Comparison of ENCODE assay signal across 1 cellular context in the genomic region with DNA sequence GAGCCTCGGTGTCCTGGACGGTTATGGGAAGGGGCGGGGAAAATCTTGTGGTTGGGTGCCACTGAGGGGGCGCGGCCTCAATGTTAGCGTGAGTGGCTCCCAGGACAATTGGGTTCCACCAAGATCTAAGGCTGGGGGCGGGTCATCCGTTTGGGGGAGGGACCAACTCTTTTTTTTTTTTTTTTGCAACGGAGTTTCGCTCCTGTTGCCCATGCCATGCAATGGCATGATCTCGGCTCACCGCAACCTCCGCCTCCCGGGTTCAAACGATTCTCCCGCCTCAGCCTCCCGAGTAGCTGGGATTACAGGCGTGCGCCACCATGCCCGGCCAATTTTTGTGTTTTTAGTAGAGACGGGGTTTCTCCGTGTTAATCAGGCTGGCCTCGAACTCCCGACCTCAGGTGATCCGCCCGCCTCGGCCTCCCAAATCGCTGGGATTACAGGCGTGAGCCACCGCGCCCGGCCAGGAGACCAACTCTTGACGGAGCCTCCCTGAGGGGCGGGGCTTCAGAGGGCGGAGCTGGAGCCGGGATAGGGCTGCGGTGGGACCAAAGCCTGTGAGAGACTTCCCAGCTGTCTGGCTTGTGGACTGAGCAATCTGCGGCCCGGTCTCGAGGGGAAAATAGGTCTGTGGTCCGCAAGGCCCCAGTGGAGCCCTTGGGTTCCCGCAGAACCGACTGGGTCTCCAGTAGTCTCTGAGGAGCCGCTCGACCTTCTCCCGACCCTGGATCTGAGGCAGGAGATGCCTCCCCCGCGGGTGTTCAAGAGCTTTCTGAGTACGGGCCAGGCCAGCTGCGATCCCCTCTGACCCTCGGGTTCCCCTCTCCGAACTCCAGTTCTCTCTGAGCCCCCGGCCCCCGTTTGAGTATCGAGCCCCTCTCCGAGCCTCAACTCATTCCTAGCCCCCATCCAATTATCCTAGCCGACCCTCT.
TF ChIP-seq lines count a peak whose summit lies in the region.

No MANE protein-coding gene starts in this region.

TF ChIP-seq in HepG2, 621 proteins besides CTCF, POLR2A, EP300 and RAD21 (continued from another document and continues in another):
- TF ChIP-seq, protein P1, sequence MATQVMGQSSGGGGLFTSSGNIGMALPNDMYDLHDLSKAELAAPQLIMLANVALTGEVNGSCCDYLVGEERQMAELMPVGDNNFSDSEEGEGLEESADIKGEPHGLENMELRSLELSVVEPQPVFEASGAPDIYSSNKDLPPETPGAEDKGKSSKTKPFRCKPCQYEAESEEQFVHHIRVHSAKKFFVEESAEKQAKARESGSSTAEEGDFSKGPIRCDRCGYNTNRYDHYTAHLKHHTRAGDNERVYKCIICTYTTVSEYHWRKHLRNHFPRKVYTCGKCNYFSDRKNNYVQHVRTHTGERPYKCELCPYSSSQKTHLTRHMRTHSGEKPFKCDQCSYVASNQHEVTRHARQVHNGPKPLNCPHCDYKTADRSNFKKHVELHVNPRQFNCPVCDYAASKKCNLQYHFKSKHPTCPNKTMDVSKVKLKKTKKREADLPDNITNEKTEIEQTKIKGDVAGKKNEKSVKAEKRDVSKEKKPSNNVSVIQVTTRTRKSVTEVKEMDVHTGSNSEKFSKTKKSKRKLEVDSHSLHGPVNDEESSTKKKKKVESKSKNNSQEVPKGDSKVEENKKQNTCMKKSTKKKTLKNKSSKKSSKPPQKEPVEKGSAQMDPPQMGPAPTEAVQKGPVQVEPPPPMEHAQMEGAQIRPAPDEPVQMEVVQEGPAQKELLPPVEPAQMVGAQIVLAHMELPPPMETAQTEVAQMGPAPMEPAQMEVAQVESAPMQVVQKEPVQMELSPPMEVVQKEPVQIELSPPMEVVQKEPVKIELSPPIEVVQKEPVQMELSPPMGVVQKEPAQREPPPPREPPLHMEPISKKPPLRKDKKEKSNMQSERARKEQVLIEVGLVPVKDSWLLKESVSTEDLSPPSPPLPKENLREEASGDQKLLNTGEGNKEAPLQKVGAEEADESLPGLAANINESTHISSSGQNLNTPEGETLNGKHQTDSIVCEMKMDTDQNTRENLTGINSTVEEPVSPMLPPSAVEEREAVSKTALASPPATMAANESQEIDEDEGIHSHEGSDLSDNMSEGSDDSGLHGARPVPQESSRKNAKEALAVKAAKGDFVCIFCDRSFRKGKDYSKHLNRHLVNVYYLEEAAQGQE (IDR thresholded peaks at IDR 0.05; ENCODE audit: borderline replicate concordance in 1 of 2, low read depth in 1 of 2, low read length in 2 of 2) = peak in 1 of 2 experiments; percentile 56; a peak in 2 of 4 replicates
- no peak for TF ChIP-seq U2AF1 (optimal IDR thresholded peaks at IDR 0.05; ENCODE audit: low read depth, low read length)
- peak; percentile 21; the same call in 1 of the 2 replicates for TF ChIP-seq BRD4 (CRISPR knock-in tag; IDR thresholded peaks at IDR 0.05)
- peak; percentile 74; the same call in 1 of the 2 replicates for TF ChIP-seq KDM3A (CRISPR knock-in tag; IDR thresholded peaks at IDR 0.05; ENCODE audit: low read depth)
- TF ChIP-seq SMARCC2 (IDR thresholded peaks at IDR 0.05) = no peak
- TF ChIP-seq CC2D1A (CRISPR knock-in tag; IDR thresholded peaks at IDR 0.05) = no peak
- no peak for TF ChIP-seq ZNF75D (CRISPR knock-in tag; IDR thresholded peaks at IDR 0.05; ENCODE audit: borderline replicate concordance)
- TF ChIP-seq, protein P2, sequence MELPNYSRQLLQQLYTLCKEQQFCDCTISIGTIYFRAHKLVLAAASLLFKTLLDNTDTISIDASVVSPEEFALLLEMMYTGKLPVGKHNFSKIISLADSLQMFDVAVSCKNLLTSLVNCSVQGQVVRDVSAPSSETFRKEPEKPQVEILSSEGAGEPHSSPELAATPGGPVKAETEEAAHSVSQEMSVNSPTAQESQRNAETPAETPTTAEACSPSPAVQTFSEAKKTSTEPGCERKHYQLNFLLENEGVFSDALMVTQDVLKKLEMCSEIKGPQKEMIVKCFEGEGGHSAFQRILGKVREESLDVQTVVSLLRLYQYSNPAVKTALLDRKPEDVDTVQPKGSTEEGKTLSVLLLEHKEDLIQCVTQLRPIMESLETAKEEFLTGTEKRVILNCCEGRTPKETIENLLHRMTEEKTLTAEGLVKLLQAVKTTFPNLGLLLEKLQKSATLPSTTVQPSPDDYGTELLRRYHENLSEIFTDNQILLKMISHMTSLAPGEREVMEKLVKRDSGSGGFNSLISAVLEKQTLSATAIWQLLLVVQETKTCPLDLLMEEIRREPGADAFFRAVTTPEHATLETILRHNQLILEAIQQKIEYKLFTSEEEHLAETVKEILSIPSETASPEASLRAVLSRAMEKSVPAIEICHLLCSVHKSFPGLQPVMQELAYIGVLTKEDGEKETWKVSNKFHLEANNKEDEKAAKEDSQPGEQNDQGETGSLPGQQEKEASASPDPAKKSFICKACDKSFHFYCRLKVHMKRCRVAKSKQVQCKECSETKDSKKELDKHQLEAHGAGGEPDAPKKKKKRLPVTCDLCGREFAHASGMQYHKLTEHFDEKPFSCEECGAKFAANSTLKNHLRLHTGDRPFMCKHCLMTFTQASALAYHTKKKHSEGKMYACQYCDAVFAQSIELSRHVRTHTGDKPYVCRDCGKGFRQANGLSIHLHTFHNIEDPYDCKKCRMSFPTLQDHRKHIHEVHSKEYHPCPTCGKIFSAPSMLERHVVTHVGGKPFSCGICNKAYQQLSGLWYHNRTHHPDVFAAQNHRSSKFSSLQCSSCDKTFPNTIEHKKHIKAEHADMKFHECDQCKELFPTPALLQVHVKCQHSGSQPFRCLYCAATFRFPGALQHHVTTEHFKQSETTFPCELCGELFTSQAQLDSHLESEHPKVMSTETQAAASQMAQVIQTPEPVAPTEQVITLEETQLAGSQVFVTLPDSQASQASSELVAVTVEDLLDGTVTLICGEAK (IDR thresholded peaks at IDR 0.05) = no peak
- TF ChIP-seq, protein P2 (CRISPR knock-in tag; IDR thresholded peaks at IDR 0.05) = no peak; the same call in 1 of the 2 replicates
- TF ChIP-seq, protein P3, sequence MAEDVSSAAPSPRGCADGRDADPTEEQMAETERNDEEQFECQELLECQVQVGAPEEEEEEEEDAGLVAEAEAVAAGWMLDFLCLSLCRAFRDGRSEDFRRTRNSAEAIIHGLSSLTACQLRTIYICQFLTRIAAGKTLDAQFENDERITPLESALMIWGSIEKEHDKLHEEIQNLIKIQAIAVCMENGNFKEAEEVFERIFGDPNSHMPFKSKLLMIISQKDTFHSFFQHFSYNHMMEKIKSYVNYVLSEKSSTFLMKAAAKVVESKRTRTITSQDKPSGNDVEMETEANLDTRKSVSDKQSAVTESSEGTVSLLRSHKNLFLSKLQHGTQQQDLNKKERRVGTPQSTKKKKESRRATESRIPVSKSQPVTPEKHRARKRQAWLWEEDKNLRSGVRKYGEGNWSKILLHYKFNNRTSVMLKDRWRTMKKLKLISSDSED (CRISPR knock-in tag; IDR thresholded peaks at IDR 0.05) = 0 out of 2 replicates have a peak, but pooled peaks have one; percentile 24
- 0 out of 2 replicates have a peak, but pooled peaks have one; percentile 16 for TF ChIP-seq NCOA2 (CRISPR knock-in tag; IDR thresholded peaks at IDR 0.05)
- TF ChIP-seq ZNF788 (CRISPR knock-in tag; IDR thresholded peaks at IDR 0.05; ENCODE audit: borderline replicate concordance) = no peak
- TF ChIP-seq ZBTB7B (CRISPR knock-in tag; IDR thresholded peaks at IDR 0.05) = peak; percentile 45; the same call in 1 of the 2 replicates
- peak; percentile 94 for TF ChIP-seq ZNF709 (CRISPR knock-in tag; IDR thresholded peaks at IDR 0.05)
- TF ChIP-seq, protein P4, sequence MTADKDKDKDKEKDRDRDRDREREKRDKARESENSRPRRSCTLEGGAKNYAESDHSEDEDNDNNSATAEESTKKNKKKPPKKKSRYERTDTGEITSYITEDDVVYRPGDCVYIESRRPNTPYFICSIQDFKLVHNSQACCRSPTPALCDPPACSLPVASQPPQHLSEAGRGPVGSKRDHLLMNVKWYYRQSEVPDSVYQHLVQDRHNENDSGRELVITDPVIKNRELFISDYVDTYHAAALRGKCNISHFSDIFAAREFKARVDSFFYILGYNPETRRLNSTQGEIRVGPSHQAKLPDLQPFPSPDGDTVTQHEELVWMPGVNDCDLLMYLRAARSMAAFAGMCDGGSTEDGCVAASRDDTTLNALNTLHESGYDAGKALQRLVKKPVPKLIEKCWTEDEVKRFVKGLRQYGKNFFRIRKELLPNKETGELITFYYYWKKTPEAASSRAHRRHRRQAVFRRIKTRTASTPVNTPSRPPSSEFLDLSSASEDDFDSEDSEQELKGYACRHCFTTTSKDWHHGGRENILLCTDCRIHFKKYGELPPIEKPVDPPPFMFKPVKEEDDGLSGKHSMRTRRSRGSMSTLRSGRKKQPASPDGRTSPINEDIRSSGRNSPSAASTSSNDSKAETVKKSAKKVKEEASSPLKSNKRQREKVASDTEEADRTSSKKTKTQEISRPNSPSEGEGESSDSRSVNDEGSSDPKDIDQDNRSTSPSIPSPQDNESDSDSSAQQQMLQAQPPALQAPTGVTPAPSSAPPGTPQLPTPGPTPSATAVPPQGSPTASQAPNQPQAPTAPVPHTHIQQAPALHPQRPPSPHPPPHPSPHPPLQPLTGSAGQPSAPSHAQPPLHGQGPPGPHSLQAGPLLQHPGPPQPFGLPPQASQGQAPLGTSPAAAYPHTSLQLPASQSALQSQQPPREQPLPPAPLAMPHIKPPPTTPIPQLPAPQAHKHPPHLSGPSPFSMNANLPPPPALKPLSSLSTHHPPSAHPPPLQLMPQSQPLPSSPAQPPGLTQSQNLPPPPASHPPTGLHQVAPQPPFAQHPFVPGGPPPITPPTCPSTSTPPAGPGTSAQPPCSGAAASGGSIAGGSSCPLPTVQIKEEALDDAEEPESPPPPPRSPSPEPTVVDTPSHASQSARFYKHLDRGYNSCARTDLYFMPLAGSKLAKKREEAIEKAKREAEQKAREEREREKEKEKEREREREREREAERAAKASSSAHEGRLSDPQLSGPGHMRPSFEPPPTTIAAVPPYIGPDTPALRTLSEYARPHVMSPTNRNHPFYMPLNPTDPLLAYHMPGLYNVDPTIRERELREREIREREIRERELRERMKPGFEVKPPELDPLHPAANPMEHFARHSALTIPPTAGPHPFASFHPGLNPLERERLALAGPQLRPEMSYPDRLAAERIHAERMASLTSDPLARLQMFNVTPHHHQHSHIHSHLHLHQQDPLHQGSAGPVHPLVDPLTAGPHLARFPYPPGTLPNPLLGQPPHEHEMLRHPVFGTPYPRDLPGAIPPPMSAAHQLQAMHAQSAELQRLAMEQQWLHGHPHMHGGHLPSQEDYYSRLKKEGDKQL (CRISPR knock-in tag; IDR thresholded peaks at IDR 0.05; ENCODE audit: low read depth) = 0 out of 2 replicates have a peak, but pooled peaks have one; percentile 7
- no peak; the same call in 1 of the 2 replicates for TF ChIP-seq SAFB2 (CRISPR knock-in tag; IDR thresholded peaks at IDR 0.05; ENCODE audit: borderline replicate concordance, low read depth)
- no peak for TF ChIP-seq ZNF30 (CRISPR knock-in tag; IDR thresholded peaks at IDR 0.05)
- TF ChIP-seq PPARG (CRISPR knock-in tag; conservative IDR thresholded peaks at IDR 0.05) = peak; percentile 61
- peak; percentile 78 for TF ChIP-seq ZNF350 (CRISPR knock-in tag; IDR thresholded peaks at IDR 0.05; ENCODE audit: borderline replicate concordance, low read depth)
- TF ChIP-seq SRSF1 (optimal IDR thresholded peaks at IDR 0.05; ENCODE audit: low read depth, low read length) = no peak
- TF ChIP-seq, protein P5, sequence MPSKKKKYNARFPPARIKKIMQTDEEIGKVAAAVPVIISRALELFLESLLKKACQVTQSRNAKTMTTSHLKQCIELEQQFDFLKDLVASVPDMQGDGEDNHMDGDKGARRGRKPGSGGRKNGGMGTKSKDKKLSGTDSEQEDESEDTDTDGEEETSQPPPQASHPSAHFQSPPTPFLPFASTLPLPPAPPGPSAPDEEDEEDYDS (CRISPR knock-in tag; IDR thresholded peaks at IDR 0.05) = peak; percentile 97
- TF ChIP-seq ZNF317 (CRISPR knock-in tag; IDR thresholded peaks at IDR 0.05) = peak; percentile 65
- TF ChIP-seq, protein P6, sequence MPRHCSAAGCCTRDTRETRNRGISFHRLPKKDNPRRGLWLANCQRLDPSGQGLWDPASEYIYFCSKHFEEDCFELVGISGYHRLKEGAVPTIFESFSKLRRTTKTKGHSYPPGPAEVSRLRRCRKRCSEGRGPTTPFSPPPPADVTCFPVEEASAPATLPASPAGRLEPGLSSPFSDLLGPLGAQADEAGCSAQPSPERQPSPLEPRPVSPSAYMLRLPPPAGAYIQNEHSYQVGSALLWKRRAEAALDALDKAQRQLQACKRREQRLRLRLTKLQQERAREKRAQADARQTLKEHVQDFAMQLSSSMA (CRISPR knock-in tag; IDR thresholded peaks at IDR 0.05) = peak; percentile 60; the same call in 1 of the 2 replicates
- peak; percentile 45; the same call in 1 of the 2 replicates for TF ChIP-seq FOSL2 (CRISPR knock-in tag; IDR thresholded peaks at IDR 0.05)
- peak; percentile 90; the same call in 1 of the 2 replicates for TF ChIP-seq ZNF20 (CRISPR knock-in tag; IDR thresholded peaks at IDR 0.05)
- TF ChIP-seq REXO4 (CRISPR knock-in tag; IDR thresholded peaks at IDR 0.05; ENCODE audit: borderline replicate concordance) = no peak; the same call in 1 of the 2 replicates
- TF ChIP-seq KDM1A (CRISPR knock-in tag; IDR thresholded peaks at IDR 0.05) = peak; percentile 96
- no peak for TF ChIP-seq RAD51 (IDR thresholded peaks at IDR 0.05; ENCODE audit: borderline replicate concordance)
- TF ChIP-seq, protein P7, sequence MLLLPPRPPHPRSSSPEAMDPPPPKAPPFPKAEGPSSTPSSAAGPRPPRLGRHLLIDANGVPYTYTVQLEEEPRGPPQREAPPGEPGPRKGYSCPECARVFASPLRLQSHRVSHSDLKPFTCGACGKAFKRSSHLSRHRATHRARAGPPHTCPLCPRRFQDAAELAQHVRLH (CRISPR knock-in tag; IDR thresholded peaks at IDR 0.05; ENCODE audit: borderline replicate concordance, low read depth) = peak; percentile 86; the same call in 1 of the 2 replicates
- peak; percentile 79 for TF ChIP-seq MED1 (CRISPR knock-in tag; IDR thresholded peaks at IDR 0.05)
